37 cellular contexts compared by ENCODE assay signal in the genomic region with DNA sequence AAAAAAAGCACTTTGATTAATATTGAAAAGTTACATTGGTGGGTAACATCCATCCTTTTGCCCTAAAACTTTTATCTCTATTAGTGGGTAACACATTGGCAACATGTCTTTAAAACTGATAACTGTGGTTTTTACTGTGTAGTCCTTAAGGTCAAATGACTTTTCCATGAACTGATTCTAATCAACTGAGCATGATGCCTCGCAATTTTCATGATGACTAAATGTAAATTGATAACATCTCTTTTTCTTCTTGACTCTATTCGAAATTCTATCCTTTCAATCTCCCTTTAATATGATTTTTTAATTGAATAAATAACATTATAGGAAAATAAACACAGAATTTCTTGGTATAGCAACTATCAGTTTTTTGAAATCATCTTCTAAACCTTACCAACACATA. TPM values are rescaled to one million over a fixed set of nuclear protein-coding genes. Genes with fewer than 3 reads are reported as not detected.
"Had no signal": no experiment of that assay in that cellular context is flagged by ENCODE, and none has a peak within 500 bp of the region (broad histone marks: within the 10 kb centered on the region; RNA-seq: fewer than 3 reads in every experiment).

No MANE protein-coding gene starts in this region.

- FAIRE-seq: colon had no signal

- H3K4me1 ChIP-seq: adrenal gland, body of pancreas, esophagus squamous epithelium, gastroesophageal sphincter had no signal

- H3K4me3 ChIP-seq: adrenal gland, body of pancreas, esophagus squamous epithelium, gastroesophageal sphincter had no signal

- ATAC-seq: activated CD4-positive, CD25-positive, alpha-beta regulatory T cell treated with anti-CD3 and anti-CD28 coated beads, Interleukin-2, amount 50 U/mL, for 24 hours; activated CD8-positive, alpha-beta T cell treated with anti-CD3 and anti-CD28 coated beads for 36 hours; activated naive CD8-positive, alpha-beta T cell treated with anti-CD3 and anti-CD28 coated beads, Interleukin-2, amount 50 U/mL, for 24 hours; activated T-cell treated with anti-CD3 and anti-CD28 coated beads, Interleukin-2, amount 50 U/mL, for 4 hours; activated T-helper 17 cell treated with anti-CD3 and anti-CD28 coated beads, Interleukin-2, amount 50 U/mL, for 72 hours; body of pancreas; effector memory CD8-positive, alpha-beta T cell; gastroesophageal sphincter; T-helper 17 cell had no signal

- H3K27ac ChIP-seq: adrenal gland, body of pancreas, esophagus squamous epithelium, gastroesophageal sphincter, WERI-Rb-1 had no signal

- H3K36me3 Mint-ChIP-seq: activated naive CD4-positive, alpha-beta T cell treated with anti-CD3 and anti-CD28 coated beads, Interleukin-2, amount 50 U/mL, for 24 hours; activated naive CD8-positive, alpha-beta T cell treated with anti-CD3 and anti-CD28 coated beads for 36 hours had no signal

- H3K9me3 ChIP-seq: adrenal gland, body of pancreas, esophagus squamous epithelium, gastroesophageal sphincter had no signal

- H3K27me3 ChIP-seq: adrenal gland, body of pancreas, esophagus squamous epithelium, gastroesophageal sphincter had no signal

- H3K4me1 Mint-ChIP-seq: activated naive CD4-positive, alpha-beta T cell treated with anti-CD3 and anti-CD28 coated beads, Interleukin-2, amount 50 U/mL, for 24 hours; T-helper 17 cell had no signal

- H3K9me3 Mint-ChIP-seq: activated B cell treated with CpG ODN at 0.5 μM for 24 hours; activated CD8-positive, alpha-beta T cell treated with anti-CD3 and anti-CD28 coated beads for 36 hours; activated naive CD4-positive, alpha-beta T cell treated with anti-CD3 and anti-CD28 coated beads for 36 hours; activated naive CD4-positive, alpha-beta T cell treated with anti-CD3 and anti-CD28 coated beads, Interleukin-2, amount 50 U/mL, for 24 hours; activated naive CD8-positive, alpha-beta T cell treated with anti-CD3 and anti-CD28 coated beads for 36 hours; activated naive CD8-positive, alpha-beta T cell treated with anti-CD3 and anti-CD28 coated beads, Interleukin-2, amount 50 U/mL, for 24 hours; activated T-helper 17 cell treated with anti-CD3 and anti-CD28 coated beads, Interleukin-2, amount 50 U/mL, for 72 hours; effector memory CD8-positive, alpha-beta T cell; T-helper 2 cell treated with Interferon-gamma antibody and Interleukin-4, amounts not matched to agents 5 μg/mL and 100 μg/mL, for 36 hours had no signal

- H3K36me3 ChIP-seq: adrenal gland, esophagus squamous epithelium, gastroesophageal sphincter, WERI-Rb-1 had no signal

- DNase-seq: activated B cell treated with CpG ODN at 0.5 μM for 24 hours; activated CD4-positive, alpha-beta T cell treated with anti-CD3 and anti-CD28 coated beads for 48 hours; activated CD4-positive, alpha-beta T cell treated with anti-CD3 and anti-CD28 coated beads, Interleukin-2, amount 50 U/mL, for 1 hour; activated CD4-positive, alpha-beta T cell treated with anti-CD3 and anti-CD28 coated beads, Interleukin-2, amount 50 U/mL, for 48 hours; activated CD8-positive, alpha-beta memory T cell treated with anti-CD3 and anti-CD28 coated beads for 24 hours; activated CD8-positive, alpha-beta T cell treated with anti-CD3 and anti-CD28 coated beads for 36 hours; activated effector memory CD4-positive, alpha-beta T cell treated with anti-CD3 and anti-CD28 coated beads, Interleukin-2, amount 50 U/mL, for 16 hours; activated naive CD4-positive, alpha-beta T cell treated with anti-CD3 and anti-CD28 coated beads for 36 hours; activated naive CD8-positive, alpha-beta T cell treated with anti-CD3 and anti-CD28 coated beads for 36 hours; activated naive CD8-positive, alpha-beta T cell treated with anti-CD3 and anti-CD28 coated beads, Interleukin-2, amount 50 U/mL, for 24 hours; activated T-cell treated with anti-CD3 and anti-CD28 coated beads, Interleukin-2, amount 50 U/mL, for 4 hours; adrenal gland; amygdala; aorta; body of pancreas; caudate nucleus; cortex of kidney; dermis blood vessel endothelial cell; effector CD4-positive, alpha-beta T cell; effector memory CD8-positive, alpha-beta T cell; esophagus squamous epithelium; foreskin melanocyte; T-helper 1 cell; T-helper 17 cell; T1000; WERI-Rb-1 had no signal

- H3K27ac Mint-ChIP-seq: activated B cell treated with CpG ODN at 0.5 μM for 24 hours; activated CD8-positive, alpha-beta T cell treated with anti-CD3 and anti-CD28 coated beads for 36 hours; activated naive CD4-positive, alpha-beta T cell treated with anti-CD3 and anti-CD28 coated beads for 36 hours; activated naive CD4-positive, alpha-beta T cell treated with anti-CD3 and anti-CD28 coated beads, Interleukin-2, amount 50 U/mL, for 24 hours; activated naive CD8-positive, alpha-beta T cell treated with anti-CD3 and anti-CD28 coated beads for 36 hours; activated naive CD8-positive, alpha-beta T cell treated with anti-CD3 and anti-CD28 coated beads, Interleukin-2, amount 50 U/mL, for 24 hours; activated T-helper 17 cell treated with anti-CD3 and anti-CD28 coated beads, Interleukin-2, amount 50 U/mL, for 72 hours; effector memory CD8-positive, alpha-beta T cell; T-helper 17 cell; T-helper 2 cell treated with Interferon-gamma antibody and Interleukin-4, amounts not matched to agents 5 μg/mL and 100 μg/mL, for 36 hours had no signal

- H3K27me3 Mint-ChIP-seq: activated naive CD4-positive, alpha-beta T cell treated with anti-CD3 and anti-CD28 coated beads, Interleukin-2, amount 50 U/mL, for 24 hours; activated naive CD8-positive, alpha-beta T cell treated with anti-CD3 and anti-CD28 coated beads, Interleukin-2, amount 50 U/mL, for 24 hours; activated T-helper 17 cell treated with anti-CD3 and anti-CD28 coated beads, Interleukin-2, amount 50 U/mL, for 72 hours; effector memory CD8-positive, alpha-beta T cell had no signal

- H3K4me3 Mint-ChIP-seq: activated B cell treated with CpG ODN at 0.5 μM for 24 hours; activated CD8-positive, alpha-beta T cell treated with anti-CD3 and anti-CD28 coated beads for 36 hours; activated naive CD4-positive, alpha-beta T cell treated with anti-CD3 and anti-CD28 coated beads for 36 hours; activated naive CD4-positive, alpha-beta T cell treated with anti-CD3 and anti-CD28 coated beads, Interleukin-2, amount 50 U/mL, for 24 hours; activated naive CD8-positive, alpha-beta T cell treated with anti-CD3 and anti-CD28 coated beads for 36 hours; activated naive CD8-positive, alpha-beta T cell treated with anti-CD3 and anti-CD28 coated beads, Interleukin-2, amount 50 U/mL, for 24 hours; activated T-cell treated with anti-CD3 and anti-CD28 coated beads, Interleukin-2, amount 50 U/mL, for 4 hours; activated T-helper 17 cell treated with anti-CD3 and anti-CD28 coated beads, Interleukin-2, amount 50 U/mL, for 72 hours; effector memory CD8-positive, alpha-beta T cell; T-helper 17 cell; T-helper 2 cell treated with Interferon-gamma antibody and Interleukin-4, amounts not matched to agents 5 μg/mL and 100 μg/mL, for 36 hours had no signal

RNA-seq across cellular contexts. Expression of a gene that starts 6.3 kb away (rescaled TPM):
- total RNA-seq: activated B cell treated with CpG ODN at 0.5 μM for 24 hours; activated naive CD4-positive, alpha-beta T cell treated with anti-CD3 and anti-CD28 coated beads for 36 hours; activated naive CD8-positive, alpha-beta T cell treated with anti-CD3 and anti-CD28 coated beads for 36 hours; activated T-helper 17 cell treated with anti-CD3 and anti-CD28 coated beads, Interleukin-2, amount 50 U/mL, for 72 hours; adrenal gland; aorta; body of pancreas; chondrocyte; dermis blood vessel endothelial cell; esophagus squamous epithelium; fibroblast of lung; fibroblast of villous mesenchyme; gastroesophageal sphincter; glomerular endothelial cell; T-helper 17 cell had no signal
- polyA plus RNA-seq: adrenal gland, aorta, esophagus, fibroblast of lung had no signal
